In the genomic region with DNA sequence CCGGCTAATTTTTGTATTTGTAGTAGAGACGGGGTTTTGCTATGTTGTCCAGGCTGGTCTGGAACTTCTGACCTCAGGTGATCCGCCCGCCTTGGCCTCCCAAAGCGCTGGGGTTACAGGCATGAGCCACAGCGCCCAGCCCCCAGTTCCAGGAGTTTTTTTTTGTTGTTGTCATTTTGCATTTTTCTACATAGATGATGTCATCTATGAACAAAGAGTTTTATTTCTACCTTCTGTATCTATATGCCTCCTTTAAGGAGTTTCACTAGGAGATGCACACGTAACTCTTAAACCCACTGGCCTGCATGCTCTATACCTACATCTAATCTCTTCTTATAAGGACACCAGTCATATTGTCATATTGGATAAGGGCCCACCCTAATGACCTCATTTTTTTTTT, we compare ENCODE assay signal across 1 cellular context.
TF ChIP-seq lines count a peak whose summit lies in the region.

No MANE protein-coding gene starts in this region.

TF ChIP-seq in HepG2, 621 proteins besides CTCF, POLR2A, EP300 and RAD21:
- peak; percentile 90 for TF ChIP-seq ATF7 (IDR thresholded peaks at IDR 0.05)
- TF ChIP-seq ATF7 (CRISPR knock-in tag; IDR thresholded peaks at IDR 0.05), result no peak
- no peak for TF ChIP-seq ZNF563 (CRISPR knock-in tag; IDR thresholded peaks at IDR 0.05)
- no peak for TF ChIP-seq ZFP62 (CRISPR knock-in tag; IDR thresholded peaks at IDR 0.05)
